15 cellular contexts compared by ENCODE assay signal in the genomic region with DNA sequence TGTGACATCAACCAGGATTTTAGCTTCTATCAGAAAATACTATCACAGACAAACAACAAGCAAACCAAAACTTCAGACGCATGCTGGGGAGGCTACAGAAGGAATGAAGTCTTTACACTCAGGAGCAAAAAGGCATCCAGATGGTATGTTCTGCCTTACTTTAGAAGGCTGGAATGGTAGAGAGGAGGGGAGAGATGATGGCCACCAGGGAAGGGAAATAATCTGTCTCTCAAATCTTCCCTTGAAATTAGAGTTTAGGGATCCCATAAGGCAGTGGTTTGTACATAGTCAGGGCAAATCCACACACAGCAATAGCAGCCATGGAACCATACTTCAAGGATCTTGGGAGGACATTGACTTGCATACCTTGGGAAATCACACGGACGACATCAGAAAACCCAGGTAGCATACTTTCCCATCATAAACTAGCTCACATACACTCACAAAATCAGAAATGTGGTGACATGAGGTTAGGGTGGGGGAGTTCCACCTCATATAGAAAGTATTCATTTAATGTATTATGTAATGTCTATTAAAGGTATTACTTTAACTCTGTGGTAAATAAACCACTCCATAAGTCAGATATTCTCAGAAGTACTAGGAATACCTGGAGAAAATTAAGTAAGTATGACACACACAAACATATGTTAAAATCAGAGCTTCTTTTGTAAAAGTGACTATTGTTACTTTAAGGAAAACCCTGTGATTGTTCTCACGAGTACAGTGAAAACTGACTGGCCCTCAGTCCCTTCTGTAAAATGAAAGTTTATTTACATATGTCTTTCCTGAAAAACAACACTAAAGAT. TPM values are rescaled to one million over a fixed set of nuclear protein-coding genes. Genes with fewer than 3 reads are reported as not detected.
DNase-seq lines count a peak whose midpoint lies in the region; ATAC-seq and TF ChIP-seq lines count a peak whose summit lies in the region.
"Had no signal": no experiment of that assay in that cellular context is flagged by ENCODE, and none has a peak within 500 bp of the region (broad histone marks: within the 10 kb centered on the region; RNA-seq: fewer than 3 reads in every experiment).

No MANE protein-coding gene starts in this region.

- peak overlapping the region; percentile 52 for H3K4me3 ChIP-seq in GM12865 (ENCODE audit: low read depth, low read length)
- H3K4me3 ChIP-seq in WERI-Rb-1 (ENCODE audit: low read depth, low read length) = no peak overlapping the region
- no peak overlapping the region for H3K4me3 ChIP-seq in neural progenitor cell
- H3K4me3 ChIP-seq: dorsolateral prefrontal cortex, hepatocyte had no signal

- H3K79me2 ChIP-seq in neural progenitor cell (ENCODE audit: low read depth) = no peaks in the 10 kb centered on the region
- H3K79me2 ChIP-seq: hepatocyte had no signal

- ATAC-seq in GM18907 (IDR thresholded peaks at IDR 0.05; ENCODE audit: unreplicated experiment) (peak; percentile 62), HG02884 (IDR thresholded peaks at IDR 0.05; ENCODE audit: unreplicated experiment) (peak; percentile 51)
- ATAC-seq in activated T-helper 17 cell treated with anti-CD3 and anti-CD28 coated beads, Interleukin-2, amount 50 U/mL, for 72 hours (replicated peaks) = peak; percentile 59

- H3K27ac ChIP-seq in WERI-Rb-1 (no peak overlapping the region), neural progenitor cell (no peak overlapping the region)
- H3K27ac ChIP-seq: dorsolateral prefrontal cortex, hepatocyte had no signal

- TF ChIP-seq CTCF in GM12865 (IDR thresholded peaks at IDR 0.05; ENCODE audit: insufficient read depth, low read depth, low read length, missing control alignments) = no peak
- no peak for TF ChIP-seq CTCF in WERI-Rb-1 (IDR thresholded peaks at IDR 0.05; ENCODE audit: low read depth, low read length)
- no peak for TF ChIP-seq CTCF in neural progenitor cell (IDR thresholded peaks at IDR 0.05)

- no peaks in the 10 kb centered on the region for H3K4me1 ChIP-seq in neural progenitor cell

- peaks cover 20% of the 10 kb centered on the region for H3K36me3 Mint-ChIP-seq in activated T-helper 17 cell treated with anti-CD3 and anti-CD28 coated beads, Interleukin-2, amount 50 U/mL, for 72 hours (ENCODE audit: low read depth)
- no peaks in the 10 kb centered on the region for H3K36me3 Mint-ChIP-seq in neural progenitor cell

- H3K9me3 Mint-ChIP-seq in activated T-helper 17 cell treated with anti-CD3 and anti-CD28 coated beads, Interleukin-2, amount 50 U/mL, for 72 hours = no peaks in the 10 kb centered on the region
- no peaks in the 10 kb centered on the region for H3K9me3 Mint-ChIP-seq in neural progenitor cell

- no peaks in the 10 kb centered on the region for H3K36me3 ChIP-seq in WERI-Rb-1
- no peaks in the 10 kb centered on the region for H3K36me3 ChIP-seq in neural progenitor cell

- H3K27me3 ChIP-seq in WERI-Rb-1 (ENCODE audit: insufficient read depth, low read depth, severe bottlenecking) (no peaks in the 10 kb centered on the region), neural progenitor cell (no peaks in the 10 kb centered on the region)
- H3K27me3 ChIP-seq: dorsolateral prefrontal cortex, hepatocyte had no signal

- peaks cover 52% of the 10 kb centered on the region for H3K4me1 Mint-ChIP-seq in activated T-helper 17 cell treated with anti-CD3 and anti-CD28 coated beads, Interleukin-2, amount 50 U/mL, for 72 hours
- no peaks in the 10 kb centered on the region for H3K4me1 Mint-ChIP-seq in neural progenitor cell

- no peak overlapping the region for H3K9ac ChIP-seq in neural progenitor cell

- no peaks in the 10 kb centered on the region for H3F3A ChIP-seq in neural progenitor cell (ENCODE audit: low read depth)

- H3K27me3 Mint-ChIP-seq in activated T-helper 17 cell treated with anti-CD3 and anti-CD28 coated beads, Interleukin-2, amount 50 U/mL, for 72 hours = no peaks in the 10 kb centered on the region
- no peaks in the 10 kb centered on the region for H3K27me3 Mint-ChIP-seq in neural progenitor cell (ENCODE audit: insufficient read depth, low read depth)

- H3K9me3 ChIP-seq in WERI-Rb-1 (ENCODE audit: severe bottlenecking) (no peaks in the 10 kb centered on the region), neural progenitor cell (ENCODE audit: low read depth) (no peaks in the 10 kb centered on the region)

- DNase-seq in GM12865 (ENCODE audit: low read depth) (peak; percentile 80), WERI-Rb-1 (no peak), neural progenitor cell (ENCODE audit: low spot score) (no peak), A172 (ENCODE audit: low spot score) (no peak), mucosa of gallbladder (ENCODE audit: low spot score) (no peak)
- DNase-seq: activated gamma-delta T cell treated with Interleukin-2 at 50 U/mL for 16 hours; COR-L47; dorsolateral prefrontal cortex; midbrain; NCI-H1048; NK-92 treated with Interleukin-12 subunit alpha and Interleukin-12 subunit beta, amount 100 ng/mL, for 24 hours had no signal

- peak overlapping the region; percentile 85 for H3K27ac Mint-ChIP-seq in activated T-helper 17 cell treated with anti-CD3 and anti-CD28 coated beads, Interleukin-2, amount 50 U/mL, for 72 hours
- H3K27ac Mint-ChIP-seq in neural progenitor cell = no peak overlapping the region

- no peak overlapping the region for H2AFZ ChIP-seq in neural progenitor cell (replicated peaks)
- H2AFZ ChIP-seq: hepatocyte had no signal

- H3K4me3 Mint-ChIP-seq in activated T-helper 17 cell treated with anti-CD3 and anti-CD28 coated beads, Interleukin-2, amount 50 U/mL, for 72 hours = peak overlapping the region; percentile 95
- no peak overlapping the region for H3K4me3 Mint-ChIP-seq in neural progenitor cell

- H4K20me1 ChIP-seq in neural progenitor cell (ENCODE audit: low read depth) = no peaks in the 10 kb centered on the region

- no peak overlapping the region for H3K4me2 ChIP-seq in neural progenitor cell
- H3K4me2 ChIP-seq: hepatocyte had no signal

RNA-seq across cellular contexts. Expression of gene BTLA, which starts 9.4 kb away (rescaled TPM):
- total RNA-seq in activated T-helper 17 cell treated with anti-CD3 and anti-CD28 coated beads, Interleukin-2, amount 50 U/mL, for 72 hours = 10 to 100 TPM; 10.4 to 14.2 TPM
- total RNA-seq in neural progenitor cell (ENCODE audit: low replicate concordance) (3.9 TPM in 1 of 2 replicates, not detected in the other), mucosa of gallbladder (0.81 TPM)
- not detected in 2 replicates for total RNA-seq in A172 (2014; rRNA removed; shearing (Covaris generic))
- total RNA-seq: hepatocyte had no signal
